Comparison of ENCODE assay signal across 1 cellular context in genomic region chr11:47418454-47419259, GRCh38.
TF ChIP-seq lines count a peak whose summit lies in the region.

No MANE protein-coding gene starts in this region.

TF ChIP-seq in K562, 482 proteins besides CTCF, POLR2A, EP300 and RAD21:
- TF ChIP-seq RBFOX2 (IDR thresholded peaks at IDR 0.05; ENCODE audit: low read depth, low read length) (peak; percentile 71), EGR1 (conservative IDR thresholded peaks at IDR 0.05) (peak; percentile 61), POLR2G (IDR thresholded peaks at IDR 0.05; ENCODE audit: low read depth, low read length) (peak; percentile 73), SUPT5H (IDR thresholded peaks at IDR 0.05) (0 out of 2 replicates have a peak, but pooled peaks have one; percentile 11), POLR2AphosphoS5 (IDR thresholded peaks at IDR 0.05; ENCODE audit: control insufficient read depth, insufficient read depth, low read depth, low read length) (peak; percentile 40; the same call in 1 of the 2 replicates), DIDO1 (tag; IDR thresholded peaks at IDR 0.05; ENCODE audit: low read depth) (no peak), TARDBP (IDR thresholded peaks at IDR 0.05) (no peak), BHLHE40 (IDR thresholded peaks at IDR 0.05; ENCODE audit: low read length) (no peak)
- TF ChIP-seq, protein P1, sequence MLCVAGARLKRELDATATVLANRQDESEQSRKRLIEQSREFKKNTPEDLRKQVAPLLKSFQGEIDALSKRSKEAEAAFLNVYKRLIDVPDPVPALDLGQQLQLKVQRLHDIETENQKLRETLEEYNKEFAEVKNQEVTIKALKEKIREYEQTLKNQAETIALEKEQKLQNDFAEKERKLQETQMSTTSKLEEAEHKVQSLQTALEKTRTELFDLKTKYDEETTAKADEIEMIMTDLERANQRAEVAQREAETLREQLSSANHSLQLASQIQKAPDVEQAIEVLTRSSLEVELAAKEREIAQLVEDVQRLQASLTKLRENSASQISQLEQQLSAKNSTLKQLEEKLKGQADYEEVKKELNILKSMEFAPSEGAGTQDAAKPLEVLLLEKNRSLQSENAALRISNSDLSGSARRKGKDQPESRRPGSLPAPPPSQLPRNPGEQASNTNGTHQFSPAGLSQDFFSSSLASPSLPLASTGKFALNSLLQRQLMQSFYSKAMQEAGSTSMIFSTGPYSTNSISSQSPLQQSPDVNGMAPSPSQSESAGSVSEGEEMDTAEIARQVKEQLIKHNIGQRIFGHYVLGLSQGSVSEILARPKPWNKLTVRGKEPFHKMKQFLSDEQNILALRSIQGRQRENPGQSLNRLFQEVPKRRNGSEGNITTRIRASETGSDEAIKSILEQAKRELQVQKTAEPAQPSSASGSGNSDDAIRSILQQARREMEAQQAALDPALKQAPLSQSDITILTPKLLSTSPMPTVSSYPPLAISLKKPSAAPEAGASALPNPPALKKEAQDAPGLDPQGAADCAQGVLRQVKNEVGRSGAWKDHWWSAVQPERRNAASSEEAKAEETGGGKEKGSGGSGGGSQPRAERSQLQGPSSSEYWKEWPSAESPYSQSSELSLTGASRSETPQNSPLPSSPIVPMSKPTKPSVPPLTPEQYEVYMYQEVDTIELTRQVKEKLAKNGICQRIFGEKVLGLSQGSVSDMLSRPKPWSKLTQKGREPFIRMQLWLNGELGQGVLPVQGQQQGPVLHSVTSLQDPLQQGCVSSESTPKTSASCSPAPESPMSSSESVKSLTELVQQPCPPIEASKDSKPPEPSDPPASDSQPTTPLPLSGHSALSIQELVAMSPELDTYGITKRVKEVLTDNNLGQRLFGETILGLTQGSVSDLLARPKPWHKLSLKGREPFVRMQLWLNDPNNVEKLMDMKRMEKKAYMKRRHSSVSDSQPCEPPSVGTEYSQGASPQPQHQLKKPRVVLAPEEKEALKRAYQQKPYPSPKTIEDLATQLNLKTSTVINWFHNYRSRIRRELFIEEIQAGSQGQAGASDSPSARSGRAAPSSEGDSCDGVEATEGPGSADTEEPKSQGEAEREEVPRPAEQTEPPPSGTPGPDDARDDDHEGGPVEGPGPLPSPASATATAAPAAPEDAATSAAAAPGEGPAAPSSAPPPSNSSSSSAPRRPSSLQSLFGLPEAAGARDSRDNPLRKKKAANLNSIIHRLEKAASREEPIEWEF (CRISPR knock-in tag; IDR thresholded peaks at IDR 0.05) = no peak
